14 cellular contexts compared by ENCODE assay signal in the genomic region with DNA sequence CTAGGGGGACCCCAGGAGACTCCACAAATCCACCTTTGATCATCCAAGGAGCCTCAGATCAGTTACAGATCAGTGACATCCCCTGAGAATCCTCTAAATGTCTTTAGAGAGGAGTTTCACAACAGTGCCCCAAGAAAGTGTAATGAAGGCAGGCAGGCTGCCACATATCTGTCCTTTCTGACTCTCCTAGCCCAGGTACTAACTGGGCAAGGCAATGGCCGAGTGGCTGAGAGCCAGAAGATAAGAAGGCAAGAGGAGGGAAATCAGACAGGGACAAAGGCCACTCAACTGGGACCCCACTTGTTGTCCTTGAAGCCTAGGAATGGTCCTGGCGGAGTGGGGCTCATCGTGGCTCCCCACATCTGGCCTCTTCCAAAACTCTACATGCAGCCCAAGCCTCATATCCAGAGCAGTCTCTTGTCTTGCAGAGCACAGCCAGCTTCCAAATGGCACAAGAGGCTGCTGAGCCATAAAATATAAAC. TPM values are rescaled to one million over a fixed set of nuclear protein-coding genes. Genes with fewer than 3 reads are reported as not detected.
A peak's percentile ranks its signal among the peaks of the same experiment; 100 is the strongest.
DNase-seq lines count a peak whose midpoint lies in the region; ATAC-seq and TF ChIP-seq lines count a peak whose summit lies in the region.
"Had no signal": no experiment of that assay in that cellular context is flagged by ENCODE, and none has a peak within 500 bp of the region (broad histone marks: within the 10 kb centered on the region; RNA-seq: fewer than 3 reads in every experiment).

No MANE protein-coding gene starts in this region.

- H3K27ac Mint-ChIP-seq in activated CD8-positive, alpha-beta T cell treated with anti-CD3 and anti-CD28 coated beads for 36 hours, result peak overlapping the region; percentile 84
- H3K27ac Mint-ChIP-seq: natural killer cell had no signal

- no peak for TF ChIP-seq POLR2A in gastroesophageal sphincter (IDR thresholded peaks at IDR 0.05)

- H3K9me3 ChIP-seq in gastroesophageal sphincter, result no peaks in the 10 kb centered on the region
- H3K9me3 ChIP-seq in colonic mucosa, result no peaks in the 10 kb centered on the region

- no peak for TF ChIP-seq EP300 in gastroesophageal sphincter (IDR thresholded peaks at IDR 0.05)

- no peak overlapping the region for H3K4me3 Mint-ChIP-seq in activated CD8-positive, alpha-beta T cell treated with anti-CD3 and anti-CD28 coated beads for 36 hours
- H3K4me3 Mint-ChIP-seq: natural killer cell had no signal

- DNase-seq in EH (ENCODE audit: low read depth) (peak; percentile 8), NCI-H748 treated with DMSO at 0.1 percent for 48 hours (lab: John Stamatoyannopoulos, UW) (no peak), colonic mucosa (no peak), GM13977 (ENCODE audit: low spot score) (no peak)
- no peak for DNase-seq in activated CD8-positive, alpha-beta T cell treated with anti-CD3 and anti-CD28 coated beads for 36 hours
- DNase-seq: activated CD8-positive, alpha-beta memory T cell treated with anti-CD3 and anti-CD28 coated beads, Interleukin-2, amount 50 U/mL, for 48 hours; islet precursor cell; Karpas-422; natural killer cell had no signal

- 40 to 100% methylated on average over 1 of the region's 3 CpGs for whole genome bisulfite sequencing in gastroesophageal sphincter (ENCODE audit: low coverage in 1 of 2), 2 donors

- no peak for TF ChIP-seq CTCF in activated CD8-positive, alpha-beta T cell treated with anti-CD3 and anti-CD28 coated beads for 36 hours (IDR thresholded peaks at IDR 0.05)
- no peak for TF ChIP-seq CTCF in gastroesophageal sphincter (IDR thresholded peaks at IDR 0.05)
- no peak for TF ChIP-seq CTCF in colonic mucosa (IDR thresholded peaks at IDR 0.05)
- TF ChIP-seq CTCF in GM13977 (IDR thresholded peaks at IDR 0.05; ENCODE audit: extremely low read depth, insufficient read depth, missing control alignments), result no peak

- CTCF ChIA-PET in activated CD8-positive, alpha-beta T cell treated with anti-CD3 and anti-CD28 coated beads for 36 hours (lab: Charles Lee), result interaction anchor here (1.0 to 1.8 kb wide), 5 partner anchors 12 to 56 kb away, joined by 3 to 5 read pairs (median 3); no protein-coding TSS in a partner anchor

- intact Hi-C loops in activated CD8-positive, alpha-beta T cell treated with anti-CD3 and anti-CD28 coated beads for 36 hours (cut with micrococcal nuclease), result no loop called here
- intact Hi-C loops in colonic mucosa (cut with DNase I), result no loop called here

- H3K27ac ChIP-seq in gastroesophageal sphincter, result peak overlapping the region; percentile 35 to 99 (median 93)
- H3K27ac ChIP-seq in rectal smooth muscle tissue (ENCODE audit: low read depth, low read length), result peak overlapping the region; percentile 100
- no peak overlapping the region for H3K27ac ChIP-seq in colonic mucosa
- H3K27ac ChIP-seq: cardiac muscle cell had no signal

- peaks cover 39% of the 10 kb centered on the region for H3K36me3 Mint-ChIP-seq in activated CD8-positive, alpha-beta T cell treated with anti-CD3 and anti-CD28 coated beads for 36 hours (ENCODE audit: low read depth)
- H3K36me3 Mint-ChIP-seq: natural killer cell had no signal

- no peak for ATAC-seq in activated CD8-positive, alpha-beta T cell treated with anti-CD3 and anti-CD28 coated beads for 36 hours
- ATAC-seq in gastroesophageal sphincter, result no peak
- ATAC-seq in HG03196 (IDR thresholded peaks at IDR 0.05; ENCODE audit: unreplicated experiment), result no peak
- ATAC-seq: GM12878 had no signal

- POLR2A ChIA-PET in activated CD8-positive, alpha-beta T cell treated with anti-CD3 and anti-CD28 coated beads for 36 hours (lab: Charles Lee), result interaction anchor here (1.4 to 6.3 kb wide), 3 partner anchors 10 to 12 kb away, joined by 5 to 40 read pairs (median 23); no protein-coding TSS in a partner anchor

- H3K4me1 ChIP-seq in gastroesophageal sphincter (peaks cover 12 to 100% (median 91%) of the 10 kb centered on the region in 3 donors), rectal smooth muscle tissue (ENCODE audit: control insufficient read depth, insufficient read depth, low read length) (peaks cover 93% of the 10 kb centered on the region), colonic mucosa (peaks cover 35% of the 10 kb centered on the region)

- no peak overlapping the region for H3K9ac ChIP-seq in rectal smooth muscle tissue (ENCODE audit: low read length)
- peak overlapping the region in 1 of 2 donors; percentile 48 for H3K9ac ChIP-seq in colonic mucosa (ENCODE audit: low read depth in 2 of 2, low read length in 2 of 2)

- peaks cover 2% of the 10 kb centered on the region for H3K9me3 Mint-ChIP-seq in activated CD8-positive, alpha-beta T cell treated with anti-CD3 and anti-CD28 coated beads for 36 hours
- H3K9me3 Mint-ChIP-seq: natural killer cell had no signal

- H3K27me3 ChIP-seq in gastroesophageal sphincter, result no peaks in the 10 kb centered on the region
- no peaks in the 10 kb centered on the region for H3K27me3 ChIP-seq in rectal smooth muscle tissue (ENCODE audit: control insufficient read depth, insufficient read depth, low read length)
- no peaks in the 10 kb centered on the region for H3K27me3 ChIP-seq in colonic mucosa
- H3K27me3 ChIP-seq: cardiac muscle cell had no signal

- peaks cover 95% of the 10 kb centered on the region for H3K4me1 Mint-ChIP-seq in activated CD8-positive, alpha-beta T cell treated with anti-CD3 and anti-CD28 coated beads for 36 hours (ENCODE audit: low read depth)

- H3K27me3 Mint-ChIP-seq in activated CD8-positive, alpha-beta T cell treated with anti-CD3 and anti-CD28 coated beads for 36 hours, result no peaks in the 10 kb centered on the region

- H3K4me3 ChIP-seq in gastroesophageal sphincter (peak overlapping the region in 1 of 2 donors; percentile 18), rectal smooth muscle tissue (ENCODE audit: low read length) (no peak overlapping the region), colonic mucosa (no peak overlapping the region)
- H3K4me3 ChIP-seq: cardiac muscle cell, GM12878 had no signal

- in situ Hi-C loops in GM13977 (cut with MboI; ENCODE audit: low pct_unique_long_range_greater_than_20kb, low sequenced_read_pairs, unreplicated experiment), result no loop called here

- H3K36me3 ChIP-seq in gastroesophageal sphincter (peaks cover 0 to 4% of the 10 kb centered on the region in 2 donors), rectal smooth muscle tissue (ENCODE audit: control insufficient read depth, insufficient read depth, low read length) (peaks cover under 1% of the 10 kb centered on the region), colonic mucosa (no peaks in the 10 kb centered on the region)
- H3K36me3 ChIP-seq: cardiac muscle cell had no signal

RNA-seq across cellular contexts. Expression of gene ACTN1, which starts 11.6 kb away (rescaled TPM):
- 100 to 1,000 TPM; 214 TPM for total RNA-seq in activated CD8-positive, alpha-beta T cell treated with anti-CD3 and anti-CD28 coated beads for 36 hours
- total RNA-seq in gastroesophageal sphincter (1,000 to 10,000 TPM in 2 of 4 donors, 100 to 1,000 TPM in 2; 776 to 1,910 (median 969) TPM), colonic mucosa (100 to 1,000 TPM; 106 to 185 TPM)
